9 cellular contexts compared by ENCODE assay signal in the genomic region with DNA sequence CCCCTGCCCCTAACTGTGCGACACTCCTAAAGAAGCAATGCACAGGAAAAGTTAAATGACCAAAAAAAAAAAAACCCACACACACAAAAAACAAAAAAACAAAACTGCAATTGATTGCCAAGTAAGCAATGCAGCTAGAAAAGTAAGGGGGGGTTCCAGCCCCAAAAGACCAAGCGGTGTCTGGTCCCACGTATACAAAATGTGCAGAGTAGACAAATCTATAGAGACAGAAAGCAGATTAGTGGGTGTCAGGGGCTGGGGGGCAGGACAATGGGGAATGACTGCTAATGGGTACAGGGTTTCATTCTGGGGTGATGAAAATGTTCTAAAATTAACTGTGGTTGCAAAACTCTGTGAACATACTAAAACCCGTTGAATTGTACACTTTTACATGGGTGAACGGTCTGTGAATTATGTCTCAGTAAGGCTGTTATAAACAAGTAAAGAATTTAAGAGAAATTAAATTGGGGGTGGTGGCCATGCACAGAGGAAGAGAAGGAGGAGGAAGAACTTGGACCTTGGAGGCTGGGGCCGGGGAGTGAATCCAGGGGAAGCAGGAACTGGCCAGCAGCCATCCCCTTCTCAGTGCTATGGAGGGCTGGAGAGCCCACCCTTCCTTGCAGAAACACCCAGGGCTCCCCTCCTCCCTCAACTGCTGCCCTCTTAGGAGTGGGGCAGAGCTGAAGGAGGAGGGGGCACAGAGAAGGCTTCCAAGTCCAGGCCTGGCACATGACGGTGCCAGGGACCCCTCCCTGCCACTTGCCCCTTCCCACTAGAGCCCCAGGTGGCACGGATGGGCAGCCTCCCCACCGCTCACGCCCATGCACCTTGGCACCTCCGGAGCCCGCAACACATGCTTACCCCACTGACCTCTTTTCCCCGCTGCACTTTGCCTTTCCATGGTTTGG. TPM values are rescaled to one million over a fixed set of nuclear protein-coding genes. Genes with fewer than 3 reads are reported as not detected.
DNase-seq lines count a peak whose midpoint lies in the region; ATAC-seq and TF ChIP-seq lines count a peak whose summit lies in the region.
"Had no signal": no experiment of that assay in that cellular context is flagged by ENCODE, and none has a peak within 500 bp of the region (broad histone marks: within the 10 kb centered on the region; RNA-seq: fewer than 3 reads in every experiment).

No MANE protein-coding gene starts in this region.

- H3K27ac ChIP-seq in heart right ventricle (peak overlapping the region in 9 of 10 donors; percentile 92 to 100 (median 97)), brain microvascular endothelial cell (no peak overlapping the region), mucosa of rectum (ENCODE audit: low read depth in 2 of 2, low read length in 2 of 2) (peak overlapping the region in 1 of 2 donors; percentile 85), uterus (peak overlapping the region; percentile 90 to 91), body of pancreas (peak overlapping the region in 2 of 4 donors; percentile 90 to 97)

- H3K9me3 ChIP-seq in heart right ventricle (no peaks in the 10 kb centered on the region), mucosa of rectum (ENCODE audit: control insufficient read depth in 2 of 2, low read length in 2 of 2) (no peaks in the 10 kb centered on the region), uterus (no peaks in the 10 kb centered on the region), body of pancreas (no peaks in the 10 kb centered on the region)

- 29 to 30% methylated on average over 13 of the region's 13 CpGs for WGBS in heart right ventricle, 2 donors
- WGBS in body of pancreas, 2 donors, result 46 to 56% methylated on average over 10 to 13 of the region's 13 CpGs

- peak in 1 of 2 donors; percentile 25 for DNase-seq in heart right ventricle
- no peak for DNase-seq in cardiac septum (ENCODE audit: low spot score)
- DNase-seq in brain microvascular endothelial cell, result no peak
- DNase-seq in uterus, result no peak
- no peak for DNase-seq in NCI-H2107 treated with DMSO at 0.1 percent for 48 hours (lab: John Stamatoyannopoulos, UW; ENCODE audit: unreplicated experiment)
- DNase-seq in body of pancreas, result no peak
- DNase-seq: SHP77 treated with DMSO at 0.1 percent for 48 hours had no signal

- no peak overlapping the region for H3K9ac ChIP-seq in mucosa of rectum (ENCODE audit: low read depth in 1 of 2, low read length in 2 of 2)

- H3K4me1 ChIP-seq in heart right ventricle (peaks cover 12 to 78% (median 64%) of the 10 kb centered on the region in 9 donors), mucosa of rectum (ENCODE audit: control insufficient read depth in 2 of 2, insufficient read depth in 2 of 2, low read length in 2 of 2) (peaks cover 16 to 37% of the 10 kb centered on the region in 2 donors), uterus (peaks cover 3 to 8% of the 10 kb centered on the region in 2 donors), body of pancreas (peaks cover 30% of the 10 kb centered on the region)

- ATAC-seq in heart right ventricle, result no peak
- no peak for ATAC-seq in HG02588 (IDR thresholded peaks at IDR 0.05; ENCODE audit: unreplicated experiment)
- ATAC-seq in body of pancreas, result no peak

- TF ChIP-seq POLR2A in uterus (IDR thresholded peaks at IDR 0.05) (no peak), body of pancreas (IDR thresholded peaks at IDR 0.05) (no peak)

- no peaks in the 10 kb centered on the region for H3K27me3 ChIP-seq in heart right ventricle
- H3K27me3 ChIP-seq in brain microvascular endothelial cell (replicated peaks), result no peaks in the 10 kb centered on the region
- H3K27me3 ChIP-seq in mucosa of rectum (ENCODE audit: control insufficient read depth in 2 of 2, insufficient read depth in 2 of 2, low read length in 2 of 2), result no peaks in the 10 kb centered on the region
- H3K27me3 ChIP-seq in uterus, result no peaks in the 10 kb centered on the region
- H3K27me3 ChIP-seq in body of pancreas, result no peaks in the 10 kb centered on the region

- peak overlapping the region; percentile 0 to 94 (median 77) for H3K4me3 ChIP-seq in heart right ventricle
- H3K4me3 ChIP-seq in brain microvascular endothelial cell (ENCODE audit: low read depth, low read length), result peak overlapping the region; percentile 55
- peak overlapping the region; percentile 64 to 71 for H3K4me3 ChIP-seq in mucosa of rectum (ENCODE audit: low read length in 2 of 2)
- H3K4me3 ChIP-seq in uterus, result peak overlapping the region; percentile 59 to 77
- no peak overlapping the region for H3K4me3 ChIP-seq in body of pancreas

- intact Hi-C loops in heart right ventricle (cut with DNase I), result loop anchor here in 3 of 10 donors (2.0 to 5.0 kb wide), 3 partner anchors 33 to 42 kb away; no protein-coding TSS in a partner anchor
- intact Hi-C loops in cardiac septum (cut with DNase I), result loop anchor here (2.0 to 5.0 kb wide), 4 partner anchors 33 to 152 kb away; a partner anchor contains a TSS
- intact Hi-C loops in uterus (cut with DNase I; ENCODE audit: low total_unique reads), result no loop called here
- intact Hi-C loops in body of pancreas (cut with DNase I), result no loop called here

- H3K36me3 ChIP-seq in heart right ventricle (peaks cover 0 to 17% (median 0%) of the 10 kb centered on the region in 9 donors), brain microvascular endothelial cell (replicated peaks) (no peaks in the 10 kb centered on the region), mucosa of rectum (ENCODE audit: control insufficient read depth in 2 of 2, insufficient read depth in 2 of 2, low read length in 2 of 2) (peaks cover 2 to 4% of the 10 kb centered on the region in 2 donors), uterus (no peaks in the 10 kb centered on the region), body of pancreas (replicated peaks in 1 of 2; ENCODE audit: insufficient read depth in 1 of 2, low read depth in 2 of 2) (no peaks in the 10 kb centered on the region)

- in situ Hi-C loops in brain microvascular endothelial cell (cut with HindIII; ENCODE audit: low pct_ligation_motif_present, low sequenced_read_pairs), result no loop called here

- TF ChIP-seq CTCF in heart right ventricle (IDR thresholded peaks at IDR 0.05) (no peak), brain microvascular endothelial cell (IDR thresholded peaks at IDR 0.05; ENCODE audit: low read depth, low read length, missing control alignments) (no peak), uterus (IDR thresholded peaks at IDR 0.05) (no peak), body of pancreas (IDR thresholded peaks at IDR 0.05) (no peak)

RNA-seq across cellular contexts. Expression of a gene that starts 45.4 kb away (rescaled TPM):
- total RNA-seq in heart right ventricle (10 to 100 TPM in 9 of 10 donors, 1 to 10 TPM in 1; 10.0 to 18.4 (median 14.6) TPM), cardiac septum (10.1 TPM), uterus (10 to 100 TPM in 3 of 4 donors, 1 to 10 TPM in 1; 6.1 to 78.0 (median 19.8) TPM), body of pancreas (10 to 100 TPM; 17.8 to 26.5 TPM)
- polyA plus RNA-seq in heart right ventricle, result 1 to 10 TPM; 4.8 to 9.7 TPM

Comparison
In these comparisons a context has a peak if more than half of its experiments do, and no peak if none do; other contexts are left out.
1. H3K4me3 ChIP-seq: peak in heart right ventricle (10 of 10), brain microvascular endothelial cell (single experiment), mucosa of rectum (2 of 2) and uterus (2 of 2); none in body of pancreas (0 of 2).